8 cellular contexts compared by ENCODE assay signal in genomic region chr11:135075740-135076139, GRCh38.
DNase-seq lines count a peak whose midpoint lies in the region; ATAC-seq lines count a peak whose summit lies in the region.

No MANE protein-coding gene starts in this region.

- peak; percentile 5 to 57 (median 29) for DNase-seq in CD4-positive, CD25-positive, alpha-beta regulatory T cell
- DNase-seq in MG63 = peak; percentile 79
- DNase-seq in activated effector memory CD4-positive, alpha-beta T cell treated with Interleukin-2 at 50 U/mL for 16 hours = peak; percentile 9
- DNase-seq in right cardiac atrium = peak; percentile 57 to 90 (median 77)
- DNase-seq in stimulated activated CD4-positive, alpha-beta T cell treated with anti-CD3 and anti-CD28 coated beads, Interleukin-4, amount 100 ng/mL, for 1 hour = peak; percentile 50
- DNase-seq in HPDE6-E6E7 (ENCODE audit: extremely low spot score) = no peak
- DNase-seq in NCI-H2171 treated with DMSO at 0.1 percent for 48 hours (lab: John Stamatoyannopoulos, UW) = no peak
- DNase-seq in DMS53 (lab: John Stamatoyannopoulos, UW) = no peak

- no peaks in the 10 kb centered on the region for H3K4me1 ChIP-seq in CD4-positive, CD25-positive, alpha-beta regulatory T cell (ENCODE audit: control insufficient read depth, insufficient read depth, low read length, poor library complexity, severe bottlenecking)
- no peaks in the 10 kb centered on the region for H3K4me1 ChIP-seq in right cardiac atrium (ENCODE audit: control insufficient read depth, insufficient read depth, low read length)

- peak overlapping the region in 1 of 3 donors; percentile 32 for H3K27ac Mint-ChIP-seq in CD4-positive, CD25-positive, alpha-beta regulatory T cell

- H3K27me3 ChIP-seq in CD4-positive, CD25-positive, alpha-beta regulatory T cell (ENCODE audit: control insufficient read depth, insufficient read depth, low read length) = no peaks in the 10 kb centered on the region
- H3K27me3 ChIP-seq in MG63 = no peaks in the 10 kb centered on the region
- no peaks in the 10 kb centered on the region for H3K27me3 ChIP-seq in right cardiac atrium (ENCODE audit: control insufficient read depth, insufficient read depth)

- intact Hi-C loops in right cardiac atrium (cut with DNase I) = no loop called here

- no peaks in the 10 kb centered on the region for H3K36me3 Mint-ChIP-seq in CD4-positive, CD25-positive, alpha-beta regulatory T cell

- H3K9me3 ChIP-seq in CD4-positive, CD25-positive, alpha-beta regulatory T cell (ENCODE audit: control insufficient read depth in 2 of 2, low read length in 2 of 2) = no peaks in the 10 kb centered on the region
- H3K9me3 ChIP-seq in MG63 = no peaks in the 10 kb centered on the region
- H3K9me3 ChIP-seq in right cardiac atrium (ENCODE audit: control insufficient read depth, low read length) = no peaks in the 10 kb centered on the region

- no peaks in the 10 kb centered on the region for H3K27me3 Mint-ChIP-seq in CD4-positive, CD25-positive, alpha-beta regulatory T cell

- peak overlapping the region in 1 of 4 donors; percentile 27 for H3K4me3 Mint-ChIP-seq in CD4-positive, CD25-positive, alpha-beta regulatory T cell

- H3K9me3 Mint-ChIP-seq in CD4-positive, CD25-positive, alpha-beta regulatory T cell = no peaks in the 10 kb centered on the region

- H3K36me3 ChIP-seq in CD4-positive, CD25-positive, alpha-beta regulatory T cell (ENCODE audit: control insufficient read depth, insufficient read depth, low read length) = no peaks in the 10 kb centered on the region
- no peaks in the 10 kb centered on the region for H3K36me3 ChIP-seq in MG63

- H3K4me3 ChIP-seq in CD4-positive, CD25-positive, alpha-beta regulatory T cell (ENCODE audit: low read depth, low read length) = no peak overlapping the region
- no peak overlapping the region for H3K4me3 ChIP-seq in MG63
- no peak overlapping the region for H3K4me3 ChIP-seq in right cardiac atrium (ENCODE audit: low read length)

- no peaks in the 10 kb centered on the region for H3K4me1 Mint-ChIP-seq in CD4-positive, CD25-positive, alpha-beta regulatory T cell

- WGBS in right cardiac atrium = 64% methylated on average over 20 of the region's 20 CpGs

- H3K27ac ChIP-seq in CD4-positive, CD25-positive, alpha-beta regulatory T cell (ENCODE audit: insufficient read depth, low read length, poor library complexity, severe bottlenecking) = no peak overlapping the region
- no peak overlapping the region for H3K27ac ChIP-seq in right cardiac atrium (ENCODE audit: low read length)

- no peak for ATAC-seq in CD4-positive, CD25-positive, alpha-beta regulatory T cell (ENCODE audit: low read depth in 2 of 2)
- ATAC-seq in right cardiac atrium = peak; percentile 78 to 83

Comparison
In these comparisons a context has a peak if more than half of its experiments do, and no peak if none do; other contexts are left out.
1. ATAC-seq: peak in right cardiac atrium (2 of 2); none in CD4-positive, CD25-positive, alpha-beta regulatory T cell (0 of 2).
2. DNase-seq: peak in CD4-positive, CD25-positive, alpha-beta regulatory T cell (3 of 3), MG63 (single experiment), activated effector memory CD4-positive, alpha-beta T cell treated with Interleukin-2 at 50 U/mL for 16 hours (single experiment), right cardiac atrium (3 of 3) and stimulated activated CD4-positive, alpha-beta T cell treated with anti-CD3 and anti-CD28 coated beads, Interleukin-4, amount 100 ng/mL, for 1 hour (single experiment); none in HPDE6-E6E7 (single experiment), NCI-H2171 treated with DMSO at 0.1 percent for 48 hours (single experiment) and DMS53 (single experiment).